In the genomic region with DNA sequence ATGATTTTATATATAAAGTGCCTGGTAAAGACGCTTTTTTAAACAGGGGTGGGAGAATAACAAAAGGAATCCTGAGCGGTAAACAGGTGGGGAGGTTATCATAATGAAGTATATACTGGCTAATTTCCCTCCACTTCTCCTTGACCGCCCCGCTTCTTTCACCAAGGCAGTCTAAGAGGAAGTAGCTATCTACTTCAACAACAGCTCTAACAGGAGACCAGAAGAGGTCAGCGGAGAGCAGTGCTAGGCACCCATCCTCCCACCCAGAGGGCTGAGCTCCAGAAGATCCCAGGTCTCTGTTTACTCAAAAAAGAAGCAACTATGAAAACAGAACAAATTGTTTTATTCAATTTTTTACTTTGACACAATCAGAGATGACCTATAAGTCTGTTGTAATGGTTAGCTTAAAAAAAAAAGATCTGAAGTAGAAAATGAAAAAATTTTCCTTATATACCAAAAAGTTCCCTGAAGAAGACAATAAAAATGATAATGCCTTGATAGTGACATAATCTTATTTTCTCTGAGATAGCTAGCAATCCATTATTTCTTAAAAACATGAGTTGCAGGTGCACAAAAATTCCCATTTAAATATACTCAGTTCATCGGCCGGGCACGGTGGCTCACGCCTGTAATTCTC, we compare ENCODE assay signal across 9 cellular contexts.
DNase-seq lines count a peak whose midpoint lies in the region; ATAC-seq and TF ChIP-seq lines count a peak whose summit lies in the region.
"Had no signal": no experiment of that assay in that cellular context is flagged by ENCODE, and none has a peak within 500 bp of the region (broad histone marks: within the 10 kb centered on the region; RNA-seq: fewer than 3 reads in every experiment).

No MANE protein-coding gene starts in this region.

- CTCF ChIA-PET in mammary epithelial cell (lab: Charles Lee; ENCODE audit: low non-redundant PET) = interaction anchor here (0.5 to 1.1 kb wide), 6 partner anchors 98 to 352 kb away, joined by 3 to 4 read pairs (median 4); no protein-coding TSS in a partner anchor

- H3K27ac Mint-ChIP-seq in stimulated activated effector memory CD8-positive, alpha-beta T cell treated with anti-CD3 and anti-CD28 coated beads, Interleukin-12 subunit alpha, Interleukin-12 subunit beta, amount 100 ng/mL, for 72 hours = no peak overlapping the region

- WGBS in mammary epithelial cell (ENCODE audit: low coverage, missing lambda C conversion rate) = 92% methylated on average over 9 of the region's 9 CpGs

- H3K36me3 Mint-ChIP-seq in stimulated activated effector memory CD8-positive, alpha-beta T cell treated with anti-CD3 and anti-CD28 coated beads, Interleukin-12 subunit alpha, Interleukin-12 subunit beta, amount 100 ng/mL, for 72 hours = no peaks in the 10 kb centered on the region

- H3K27me3 ChIP-seq in KMS-11 (ENCODE audit: insufficient read depth, low read depth) (no peaks in the 10 kb centered on the region), mammary epithelial cell (ENCODE audit: insufficient read depth, low read length) (no peaks in the 10 kb centered on the region), kidney epithelial cell (ENCODE audit: control insufficient read depth, insufficient read depth, low read length) (no peaks in the 10 kb centered on the region)

- H3K9me3 ChIP-seq in mammary epithelial cell (replicated peaks; ENCODE audit: insufficient read depth, low read length) = no peaks in the 10 kb centered on the region

- H3K4me2 ChIP-seq in KMS-11 = no peak overlapping the region
- H3K4me2 ChIP-seq in mammary epithelial cell (ENCODE audit: insufficient read depth, low read depth, low read length) = no peak overlapping the region

- intact Hi-C loops in mammary epithelial cell (cut with micrococcal nuclease) = loop anchor here (1.0 to 5.0 kb wide), 7 partner anchors 76 to 386 kb away; partner anchors contain the start of gene PDSS2

- in situ Hi-C loops in mammary epithelial cell (cut with MboI; ENCODE audit: low sequenced_read_pairs in 2 of 2) = no loop called here

- no peaks in the 10 kb centered on the region for H3K9me3 Mint-ChIP-seq in stimulated activated effector memory CD8-positive, alpha-beta T cell treated with anti-CD3 and anti-CD28 coated beads, Interleukin-12 subunit alpha, Interleukin-12 subunit beta, amount 100 ng/mL, for 72 hours
- H3K9me3 Mint-ChIP-seq: central memory CD8-positive, alpha-beta T cell had no signal

- no peak overlapping the region for H3K27ac ChIP-seq in KMS-11
- H3K27ac ChIP-seq in mammary epithelial cell (ENCODE audit: insufficient read depth, low read depth, low read length) = no peak overlapping the region
- no peak overlapping the region for H3K27ac ChIP-seq in coronary artery

- H3K4me3 ChIP-seq in KMS-11 (IDR thresholded peaks at IDR 0.05; ENCODE audit: insufficient read depth, low read depth, low read length) (no peak overlapping the region), mammary epithelial cell (replicated peaks in 1 of 3; ENCODE audit: insufficient read depth in 1 of 3, low read depth in 2 of 3, low read length in 3 of 3) (no peak overlapping the region), kidney epithelial cell (ENCODE audit: low read depth, low read length) (no peak overlapping the region), coronary artery (no peak overlapping the region)

- peaks cover 14% of the 10 kb centered on the region for H3K4me1 Mint-ChIP-seq in stimulated activated effector memory CD8-positive, alpha-beta T cell treated with anti-CD3 and anti-CD28 coated beads, Interleukin-12 subunit alpha, Interleukin-12 subunit beta, amount 100 ng/mL, for 72 hours

- DNase-seq in GM03348 (ENCODE audit: low spot score) (peak; percentile 69), RPMI8226 (peak; percentile 59), mammary epithelial cell (peak; percentile 19), kidney epithelial cell (ENCODE audit: low read depth) (no peak), coronary artery (ENCODE audit: low spot score) (no peak)
- DNase-seq in stimulated activated effector memory CD8-positive, alpha-beta T cell treated with anti-CD3 and anti-CD28 coated beads, Interleukin-12 subunit alpha, Interleukin-12 subunit beta, amount 100 ng/mL, for 72 hours (ENCODE audit: low spot score in 2 of 2) = peak in 1 of 2 donors; percentile 55

- no peak overlapping the region for H3K4me3 Mint-ChIP-seq in stimulated activated effector memory CD8-positive, alpha-beta T cell treated with anti-CD3 and anti-CD28 coated beads, Interleukin-12 subunit alpha, Interleukin-12 subunit beta, amount 100 ng/mL, for 72 hours
- H3K4me3 Mint-ChIP-seq: central memory CD8-positive, alpha-beta T cell had no signal

- H4K20me1 ChIP-seq in KMS-11 (ENCODE audit: insufficient read depth) = no peaks in the 10 kb centered on the region
- H4K20me1 ChIP-seq in mammary epithelial cell (ENCODE audit: insufficient read depth, low read length) = no peaks in the 10 kb centered on the region

- H3K79me2 ChIP-seq in KMS-11 (ENCODE audit: insufficient read depth, low read depth) (no peaks in the 10 kb centered on the region), mammary epithelial cell (ENCODE audit: insufficient read depth, low read length) (no peaks in the 10 kb centered on the region)

- H3K4me1 ChIP-seq in KMS-11 (ENCODE audit: low read depth, poor library complexity, severe bottlenecking) = no peaks in the 10 kb centered on the region
- H3K4me1 ChIP-seq in mammary epithelial cell (ENCODE audit: insufficient read depth, low read length) = peaks cover 1% of the 10 kb centered on the region

- peak; percentile 81 for ATAC-seq in GM21526 (IDR thresholded peaks at IDR 0.05; ENCODE audit: low FRiP score, unreplicated experiment)
- ATAC-seq in stimulated activated effector memory CD8-positive, alpha-beta T cell treated with anti-CD3 and anti-CD28 coated beads, Interleukin-12 subunit alpha, Interleukin-12 subunit beta, amount 100 ng/mL, for 72 hours = peak; percentile 65

- H3K36me3 ChIP-seq in KMS-11 (ENCODE audit: insufficient read depth) = no peaks in the 10 kb centered on the region
- H3K36me3 ChIP-seq in mammary epithelial cell (ENCODE audit: insufficient read depth, low read length) = no peaks in the 10 kb centered on the region
- H3K36me3 ChIP-seq in kidney epithelial cell (ENCODE audit: control insufficient read depth, insufficient read depth, low read length) = no peaks in the 10 kb centered on the region

- TF ChIP-seq CTCF in KMS-11 (conservative IDR thresholded peaks at IDR 0.05; ENCODE audit: low read depth, low read length) = peak; percentile 49
- peak; percentile 67 to 85 for TF ChIP-seq CTCF in mammary epithelial cell (conservative IDR thresholded peaks at IDR 0.05 in 1 of 2, IDR thresholded peaks at IDR 0.05 in 1 of 2; ENCODE audit: extremely low read depth in 1 of 2, insufficient read depth in 1 of 2, low read depth in 1 of 2, low read length in 2 of 2)
- TF ChIP-seq CTCF in kidney epithelial cell (IDR thresholded peaks at IDR 0.05; ENCODE audit: insufficient read depth, low read length, poor library complexity, severe bottlenecking) = peak; percentile 91
- no peak for TF ChIP-seq CTCF in coronary artery (IDR thresholded peaks at IDR 0.05)

- H2AFZ ChIP-seq in KMS-11 (ENCODE audit: low read depth) (no peak overlapping the region), mammary epithelial cell (ENCODE audit: low read depth, low read length) (no peak overlapping the region)

- dilution Hi-C loops in mammary epithelial cell (cut with HindIII; ENCODE audit: low sequenced_read_pairs) = no loop called here

- BruUV-seq in mammary epithelial cell (replicated peaks; lab: Mats Ljungman, UMichigan) = no TSS peak

- no peak overlapping the region for H3K9ac ChIP-seq in KMS-11
- no peak overlapping the region for H3K9ac ChIP-seq in mammary epithelial cell (ENCODE audit: insufficient read depth, low read length)

Comparison
In these comparisons a context has a peak if more than half of its experiments do, and no peak if none do; other contexts are left out.
1. DNase-seq: peak in GM03348 (single experiment), RPMI8226 (single experiment) and mammary epithelial cell (single experiment); none in kidney epithelial cell (single experiment) and coronary artery (single experiment).